In the genomic region with DNA sequence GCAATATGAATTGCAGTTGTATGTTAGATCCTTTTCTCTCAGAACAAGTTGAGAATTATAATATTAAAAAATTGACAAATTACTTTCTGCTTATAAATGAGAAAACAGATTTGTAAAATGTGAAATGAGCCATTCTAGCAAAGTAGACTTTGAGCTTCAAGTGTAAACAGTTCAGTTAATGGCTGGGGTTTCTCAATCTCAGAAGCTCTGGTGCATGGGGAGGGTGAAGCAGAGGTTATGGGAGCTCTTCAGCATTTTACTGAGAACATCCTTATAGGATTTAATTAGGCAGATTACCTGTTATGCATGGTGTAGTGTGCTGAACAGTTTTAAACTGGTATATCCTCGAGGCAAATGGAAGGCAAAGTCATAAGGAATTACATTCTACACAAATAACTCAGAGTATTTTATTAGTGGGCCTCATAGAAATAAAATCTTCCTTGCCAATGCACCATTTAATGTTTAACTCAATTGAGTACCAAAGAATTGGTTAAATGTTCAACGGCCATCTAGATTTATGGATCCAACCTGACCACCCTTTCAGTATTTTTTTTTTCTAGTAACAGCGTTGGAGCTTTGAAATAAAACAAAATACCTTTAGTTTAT, we compare ENCODE assay signal across 1 cellular context.
TF ChIP-seq lines count a peak whose summit lies in the region.

No MANE protein-coding gene starts in this region.

TF ChIP-seq in A549, 52 proteins besides CTCF, POLR2A, EP300 and RAD21:
- TF ChIP-seq CEBPB (IDR thresholded peaks at IDR 0.05) (no peak), RFX5 (IDR thresholded peaks at IDR 0.05) (no peak), SMC3 (IDR thresholded peaks at IDR 0.05) (no peak), FOSB (CRISPR knock-in tag; IDR thresholded peaks at IDR 0.05) (no peak), MYC (IDR thresholded peaks at IDR 0.05; ENCODE audit: borderline replicate concordance, low read length) (no peak), FOXS1 (CRISPR knock-in tag; IDR thresholded peaks at IDR 0.05) (no peak), GATA3 (IDR thresholded peaks at IDR 0.05; ENCODE audit: borderline replicate concordance) (no peak), EHMT2 (IDR thresholded peaks at IDR 0.05; ENCODE audit: low read depth) (no peak), MAFK (IDR thresholded peaks at IDR 0.05; ENCODE audit: partially characterized antibody) (no peak), CHD2 (IDR thresholded peaks at IDR 0.05; ENCODE audit: low read length, partially characterized antibody) (no peak), EHF (CRISPR knock-in tag; IDR thresholded peaks at IDR 0.05) (no peak), SREBF2 (IDR thresholded peaks at IDR 0.05) (no peak)
- TF ChIP-seq, protein P1, sequence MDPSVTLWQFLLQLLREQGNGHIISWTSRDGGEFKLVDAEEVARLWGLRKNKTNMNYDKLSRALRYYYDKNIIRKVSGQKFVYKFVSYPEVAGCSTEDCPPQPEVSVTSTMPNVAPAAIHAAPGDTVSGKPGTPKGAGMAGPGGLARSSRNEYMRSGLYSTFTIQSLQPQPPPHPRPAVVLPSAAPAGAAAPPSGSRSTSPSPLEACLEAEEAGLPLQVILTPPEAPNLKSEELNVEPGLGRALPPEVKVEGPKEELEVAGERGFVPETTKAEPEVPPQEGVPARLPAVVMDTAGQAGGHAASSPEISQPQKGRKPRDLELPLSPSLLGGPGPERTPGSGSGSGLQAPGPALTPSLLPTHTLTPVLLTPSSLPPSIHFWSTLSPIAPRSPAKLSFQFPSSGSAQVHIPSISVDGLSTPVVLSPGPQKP (IDR thresholded peaks at IDR 0.05; ENCODE audit: low read depth, low read length) = no peak
- TF ChIP-seq, protein P2, sequence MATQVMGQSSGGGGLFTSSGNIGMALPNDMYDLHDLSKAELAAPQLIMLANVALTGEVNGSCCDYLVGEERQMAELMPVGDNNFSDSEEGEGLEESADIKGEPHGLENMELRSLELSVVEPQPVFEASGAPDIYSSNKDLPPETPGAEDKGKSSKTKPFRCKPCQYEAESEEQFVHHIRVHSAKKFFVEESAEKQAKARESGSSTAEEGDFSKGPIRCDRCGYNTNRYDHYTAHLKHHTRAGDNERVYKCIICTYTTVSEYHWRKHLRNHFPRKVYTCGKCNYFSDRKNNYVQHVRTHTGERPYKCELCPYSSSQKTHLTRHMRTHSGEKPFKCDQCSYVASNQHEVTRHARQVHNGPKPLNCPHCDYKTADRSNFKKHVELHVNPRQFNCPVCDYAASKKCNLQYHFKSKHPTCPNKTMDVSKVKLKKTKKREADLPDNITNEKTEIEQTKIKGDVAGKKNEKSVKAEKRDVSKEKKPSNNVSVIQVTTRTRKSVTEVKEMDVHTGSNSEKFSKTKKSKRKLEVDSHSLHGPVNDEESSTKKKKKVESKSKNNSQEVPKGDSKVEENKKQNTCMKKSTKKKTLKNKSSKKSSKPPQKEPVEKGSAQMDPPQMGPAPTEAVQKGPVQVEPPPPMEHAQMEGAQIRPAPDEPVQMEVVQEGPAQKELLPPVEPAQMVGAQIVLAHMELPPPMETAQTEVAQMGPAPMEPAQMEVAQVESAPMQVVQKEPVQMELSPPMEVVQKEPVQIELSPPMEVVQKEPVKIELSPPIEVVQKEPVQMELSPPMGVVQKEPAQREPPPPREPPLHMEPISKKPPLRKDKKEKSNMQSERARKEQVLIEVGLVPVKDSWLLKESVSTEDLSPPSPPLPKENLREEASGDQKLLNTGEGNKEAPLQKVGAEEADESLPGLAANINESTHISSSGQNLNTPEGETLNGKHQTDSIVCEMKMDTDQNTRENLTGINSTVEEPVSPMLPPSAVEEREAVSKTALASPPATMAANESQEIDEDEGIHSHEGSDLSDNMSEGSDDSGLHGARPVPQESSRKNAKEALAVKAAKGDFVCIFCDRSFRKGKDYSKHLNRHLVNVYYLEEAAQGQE (IDR thresholded peaks at IDR 0.05) = no peak
- TF ChIP-seq, protein P3, sequence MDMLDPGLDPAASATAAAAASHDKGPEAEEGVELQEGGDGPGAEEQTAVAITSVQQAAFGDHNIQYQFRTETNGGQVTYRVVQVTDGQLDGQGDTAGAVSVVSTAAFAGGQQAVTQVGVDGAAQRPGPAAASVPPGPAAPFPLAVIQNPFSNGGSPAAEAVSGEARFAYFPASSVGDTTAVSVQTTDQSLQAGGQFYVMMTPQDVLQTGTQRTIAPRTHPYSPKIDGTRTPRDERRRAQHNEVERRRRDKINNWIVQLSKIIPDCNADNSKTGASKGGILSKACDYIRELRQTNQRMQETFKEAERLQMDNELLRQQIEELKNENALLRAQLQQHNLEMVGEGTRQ (IDR thresholded peaks at IDR 0.05) = no peak
